15 cellular contexts compared by ENCODE assay signal in genomic region chr2:86476092-86476491, GRCh38. TPM values are rescaled to one million over a fixed set of nuclear protein-coding genes. Genes with fewer than 3 reads are reported as not detected.
A peak's percentile ranks its signal among the peaks of the same experiment; 100 is the strongest.
DNase-seq lines count a peak whose midpoint lies in the region; ATAC-seq and TF ChIP-seq lines count a peak whose summit lies in the region.
"Had no signal": no experiment of that assay in that cellular context is flagged by ENCODE, and none has a peak within 500 bp of the region (broad histone marks: within the 10 kb centered on the region; RNA-seq: fewer than 3 reads in every experiment).

No MANE protein-coding gene starts in this region.

- H3K36me3 Mint-ChIP-seq in activated naive CD8-positive, alpha-beta T cell, result peaks cover 16% of the 10 kb centered on the region

- no peaks in the 10 kb centered on the region for H3K9me3 ChIP-seq in smooth muscle cell (replicated peaks; ENCODE audit: low read depth)
- H3K9me3 ChIP-seq: neutrophil, stomach had no signal

- no peaks in the 10 kb centered on the region for H3K27me3 Mint-ChIP-seq in activated naive CD8-positive, alpha-beta T cell
- H3K27me3 Mint-ChIP-seq: activated naive CD4-positive, alpha-beta T cell treated with anti-CD3 and anti-CD28 coated beads, Interleukin-2, amount 10 ng/mL, durations not matched to agents 7 days and 5 days; dendritic cell treated with granulocyte-macrophage colony-stimulating factor and Interleukin-4, amounts not matched to agents 40 ng/mL and 50 ng/mL, for 4 days had no signal

- H3K27ac ChIP-seq in smooth muscle cell (ENCODE audit: low read depth), result peak overlapping the region; percentile 32
- H3K27ac ChIP-seq: foreskin keratinocyte, neutrophil had no signal

- H3K79me2 ChIP-seq in smooth muscle cell (ENCODE audit: low read depth), result no peaks in the 10 kb centered on the region

- H3K27ac Mint-ChIP-seq in activated naive CD8-positive, alpha-beta T cell, result peak overlapping the region; percentile 85
- H3K27ac Mint-ChIP-seq: activated naive CD4-positive, alpha-beta T cell treated with anti-CD3 and anti-CD28 coated beads, Interleukin-2, amount 10 ng/mL, durations not matched to agents 7 days and 5 days; dendritic cell treated with granulocyte-macrophage colony-stimulating factor and Interleukin-4, amounts not matched to agents 40 ng/mL and 50 ng/mL, for 4 days had no signal

- peaks cover 73% of the 10 kb centered on the region for H4K20me1 ChIP-seq in smooth muscle cell (ENCODE audit: low read depth)

- H3K4me3 Mint-ChIP-seq in activated naive CD8-positive, alpha-beta T cell, result no peak overlapping the region
- H3K4me3 Mint-ChIP-seq: activated naive CD4-positive, alpha-beta T cell treated with anti-CD3 and anti-CD28 coated beads, Interleukin-2, amount 10 ng/mL, durations not matched to agents 7 days and 5 days; dendritic cell treated with granulocyte-macrophage colony-stimulating factor and Interleukin-4, amounts not matched to agents 40 ng/mL and 50 ng/mL, for 4 days had no signal

- no peak overlapping the region for H3K9ac ChIP-seq in smooth muscle cell (ENCODE audit: low read depth)

- peak; percentile 45 for DNase-seq in EL
- DNase-seq in fibroblast of gingiva (ENCODE audit: low read depth), result peak; percentile 62
- DNase-seq in smooth muscle cell (lab: John Stamatoyannopoulos, UW; ENCODE audit: unreplicated experiment), result no peak
- DNase-seq in midbrain (lab: John Stamatoyannopoulos, UW), result no peak
- DNase-seq: activated naive CD4-positive, alpha-beta T cell treated with anti-CD3 and anti-CD28 coated beads, Interleukin-2, amount 10 ng/mL, durations not matched to agents 7 days and 5 days; NCI-H2107; NCI-H82; stomach had no signal

- H2AFZ ChIP-seq in smooth muscle cell (ENCODE audit: low read depth), result no peak overlapping the region

- H3K4me2 ChIP-seq in smooth muscle cell, result no peak overlapping the region

- peaks cover 3% of the 10 kb centered on the region for H3F3A ChIP-seq in smooth muscle cell (ENCODE audit: low read depth)

- TF ChIP-seq CTCF in smooth muscle cell (IDR thresholded peaks at IDR 0.05; ENCODE audit: borderline replicate concordance, insufficient read depth, poor library complexity, severe bottlenecking), result no peak

- H3K4me3 ChIP-seq in smooth muscle cell, result no peak overlapping the region
- H3K4me3 ChIP-seq: skin epidermis, stomach had no signal

- H3K9me3 Mint-ChIP-seq in activated naive CD8-positive, alpha-beta T cell (ENCODE audit: low read depth), result no peaks in the 10 kb centered on the region
- H3K9me3 Mint-ChIP-seq: activated naive CD4-positive, alpha-beta T cell treated with anti-CD3 and anti-CD28 coated beads, Interleukin-2, amount 10 ng/mL, durations not matched to agents 7 days and 5 days; dendritic cell treated with granulocyte-macrophage colony-stimulating factor and Interleukin-4, amounts not matched to agents 40 ng/mL and 50 ng/mL, for 4 days had no signal

- peaks cover 32% of the 10 kb centered on the region for H3K36me3 ChIP-seq in smooth muscle cell (ENCODE audit: low read depth)

- H3K4me1 ChIP-seq in smooth muscle cell (ENCODE audit: low read depth), result no peaks in the 10 kb centered on the region

- H3K27me3 ChIP-seq in smooth muscle cell (ENCODE audit: low read depth), result no peaks in the 10 kb centered on the region
- H3K27me3 ChIP-seq: foreskin keratinocyte, neutrophil, stomach had no signal

- no peak for ATAC-seq in GM18520 (IDR thresholded peaks at IDR 0.05; ENCODE audit: unreplicated experiment)
- ATAC-seq in GM18498 (IDR thresholded peaks at IDR 0.05; ENCODE audit: unreplicated experiment), result no peak
- ATAC-seq: foreskin keratinocyte had no signal

- peaks cover 36% of the 10 kb centered on the region for H3K4me1 Mint-ChIP-seq in activated naive CD8-positive, alpha-beta T cell (ENCODE audit: low read depth)

RNA-seq across cellular contexts. Expression of gene KDM3A, which starts 34.9 kb away (rescaled TPM):
- 57.5 and 71.9 TPM in 2 replicates for total RNA-seq in smooth muscle cell
- 19.6 and 24.6 TPM in 2 replicates for polyA plus RNA-seq in smooth muscle cell

Comparison
In these comparisons a context has a peak if more than half of its experiments do, and no peak if none do; other contexts are left out.
1. DNase-seq: peak in EL (single experiment) and fibroblast of gingiva (single experiment); none in smooth muscle cell (single experiment) and midbrain (single experiment).